11 cellular contexts compared by ENCODE assay signal in genomic region chr13:50892162-50892944, GRCh38. TPM values are rescaled to one million over a fixed set of nuclear protein-coding genes. Genes with fewer than 3 reads are reported as not detected.
A peak's percentile ranks its signal among the peaks of the same experiment; 100 is the strongest.
DNase-seq lines count a peak whose midpoint lies in the region; ATAC-seq and TF ChIP-seq lines count a peak whose summit lies in the region.
"Had no signal": no experiment of that assay in that cellular context is flagged by ENCODE, and none has a peak within 500 bp of the region (broad histone marks: within the 10 kb centered on the region; RNA-seq: fewer than 3 reads in every experiment).

No MANE protein-coding gene starts in this region.

- CTCF ChIA-PET in GM10248 (lab: Yijun Ruan, JAX) = interaction anchor here (0.6 to 5.4 kb wide), 11 partner anchors 10 to 956 kb away, joined by 3 to 41 read pairs (median 4); partner anchors contain the start of genes SPRYD7 and TRIM13
- CTCF ChIA-PET in activated B cell treated with CpG ODN at 0.5 μM for 24 hours (lab: Charles Lee) = interaction anchor here (1.2 to 5.3 kb wide), 8 partner anchors 19 to 916 kb away, joined by 3 to 22 read pairs (median 4); partner anchors contain the start of gene TRIM13

- H3K9me3 Mint-ChIP-seq in activated B cell treated with CpG ODN at 0.5 μM for 24 hours (peaks cover 3% of the 10 kb centered on the region), mesothelial cell of epicardium (peaks cover 4% of the 10 kb centered on the region)

- peak overlapping the region; percentile 74 for H3K4me3 Mint-ChIP-seq in activated B cell treated with CpG ODN at 0.5 μM for 24 hours
- H3K4me3 Mint-ChIP-seq in mesothelial cell of epicardium = no peak overlapping the region

- POLR2A ChIA-PET in GM10248 (lab: Yijun Ruan, JAX) (no interaction called here), activated B cell treated with CpG ODN at 0.5 μM for 24 hours (lab: Charles Lee) (interaction anchor here (0.7 to 5.6 kb wide), 19 partner anchors 9 to 956 kb away, joined by 3 to 103 read pairs (median 5); partner anchors contain the start of genes RNASEH2B and SPRYD7)

- intact Hi-C loops in activated B cell treated with CpG ODN at 0.5 μM for 24 hours (cut with micrococcal nuclease) = loop anchor here (5.0 kb wide), 2 partner anchors 80 to 895 kb away; partner anchors contain the start of gene TRIM13

- H3K27me3 Mint-ChIP-seq in activated B cell treated with CpG ODN at 0.5 μM for 24 hours = no peaks in the 10 kb centered on the region
- peaks cover 5% of the 10 kb centered on the region for H3K27me3 Mint-ChIP-seq in mesothelial cell of epicardium (ENCODE audit: low read depth)

- H3K4me1 Mint-ChIP-seq in activated B cell treated with CpG ODN at 0.5 μM for 24 hours (peaks cover 63% of the 10 kb centered on the region), mesothelial cell of epicardium (peaks cover 31% of the 10 kb centered on the region)

- TF ChIP-seq CTCF in GM10248 (IDR thresholded peaks at IDR 0.05; ENCODE audit: control extremely low read depth, extremely low read depth, low read depth, missing control alignments) (no peak), activated B cell treated with CpG ODN at 0.5 μM for 24 hours (IDR thresholded peaks at IDR 0.05) (no peak), mesothelial cell of epicardium (IDR thresholded peaks at IDR 0.05; ENCODE audit: unreplicated experiment) (no peak)

- H3K27ac Mint-ChIP-seq in activated B cell treated with CpG ODN at 0.5 μM for 24 hours (peak overlapping the region; percentile 97), mesothelial cell of epicardium (peak overlapping the region; percentile 0)

- ATAC-seq in HG02588 (IDR thresholded peaks at IDR 0.05; ENCODE audit: unreplicated experiment) (peak; percentile 35), activated B cell treated with CpG ODN at 0.5 μM for 24 hours (ENCODE audit: low read depth) (peak; percentile 54), HG03159 (IDR thresholded peaks at IDR 0.05; ENCODE audit: unreplicated experiment) (no peak)

- H3K36me3 Mint-ChIP-seq in activated B cell treated with CpG ODN at 0.5 μM for 24 hours (ENCODE audit: low read depth) (no peaks in the 10 kb centered on the region), mesothelial cell of epicardium (no peaks in the 10 kb centered on the region)

- peak; percentile 20 for DNase-seq in GM10248 (ENCODE audit: extremely low spot score)
- no peak for DNase-seq in activated B cell treated with CpG ODN at 0.5 μM for 24 hours
- no peak for DNase-seq in mesothelial cell of epicardium (ENCODE audit: low spot score in 2 of 2, unreplicated experiment in 2 of 2)
- DNase-seq in epidermal melanocyte (ENCODE audit: insufficient read length, low spot score) = no peak
- DNase-seq in NCI-H2107 (lab: John Stamatoyannopoulos, UW) = no peak
- DNase-seq in DMS 273 treated with DMSO at 0.1 percent for 48 hours (lab: John Stamatoyannopoulos, UW) = no peak
- DNase-seq: DMS79, esophagus squamous epithelium had no signal

RNA-seq across cellular contexts. Expression of gene RNASEH2B, which starts 17.2 kb away (rescaled TPM):
- total RNA-seq in activated B cell treated with CpG ODN at 0.5 μM for 24 hours (92.3 and 103 TPM in 2 replicates), mesothelial cell of epicardium (38.5 to 49.0 TPM (median 47.4 TPM) in 3 replicates)

RNA-seq across cellular contexts. Expression of gene DLEU7, which starts 48.9 kb away (rescaled TPM):
- total RNA-seq in activated B cell treated with CpG ODN at 0.5 μM for 24 hours = not detected in 2 replicates
- 0.18 TPM in 1 of 3 replicates, not detected in the others for total RNA-seq in mesothelial cell of epicardium
- total RNA-seq: esophagus squamous epithelium, lung microvascular endothelial cell had no signal
